Comparison of ENCODE assay signal across 28 cellular contexts in genomic region chr7:106121189-106121799, GRCh38.
"Had no signal": no experiment of that assay in that cellular context is flagged by ENCODE, and none has a peak within 500 bp of the region (broad histone marks: within the 10 kb centered on the region; RNA-seq: fewer than 3 reads in every experiment).

No MANE protein-coding gene starts in this region.

- H3K4me2 ChIP-seq: hepatocyte had no signal

- H3K79me2 ChIP-seq: hepatocyte had no signal

- H3K27ac Mint-ChIP-seq: nephron; progenitor cell of endocrine pancreas; stimulated activated naive CD8-positive, alpha-beta T cell treated with anti-CD3 and anti-CD28 coated beads, Interleukin-15, Interleukin-2, amounts not matched to agents 100 ng/mL and 50 ng/mL, for 24 hours had no signal

- H3K27ac ChIP-seq: dorsolateral prefrontal cortex, hepatocyte, pancreas, right lobe of liver, spleen, tibial artery, upper lobe of left lung, uterus had no signal

- H3K4me3 ChIP-seq: dorsolateral prefrontal cortex, gastroesophageal sphincter, hepatocyte, lung, pancreas, right lobe of liver, spleen, tibial artery, upper lobe of left lung, uterus had no signal

- H3K27me3 ChIP-seq: dorsolateral prefrontal cortex, gastroesophageal sphincter, hepatocyte, pancreas, right lobe of liver, spleen, tibial artery, upper lobe of left lung, uterus had no signal

- FAIRE-seq: endometrium, kidney, pancreas had no signal

- H3K9me3 ChIP-seq: gastroesophageal sphincter, pancreas, right lobe of liver, spleen, tibial artery, upper lobe of left lung, uterus had no signal

- H3K36me3 ChIP-seq: gastroesophageal sphincter, pancreas, right lobe of liver, spleen, tibial artery, upper lobe of left lung, uterus had no signal

- H3K27me3 Mint-ChIP-seq: naive B cell; progenitor cell of endocrine pancreas; stimulated activated memory B cell treated with anti-CD40 and anti-IgM and Interleukin-4, amounts not matched to agents 10 μg/mL and 1 μg/mL and 100 μg/mL, for 72 hours; stimulated activated naive CD8-positive, alpha-beta T cell treated with anti-CD3 and anti-CD28 coated beads, Interleukin-15, Interleukin-2, amounts not matched to agents 100 ng/mL and 50 ng/mL, for 24 hours had no signal

- H3K9me3 Mint-ChIP-seq: naive B cell; nephron; stimulated activated memory B cell treated with anti-CD40 and anti-IgM and Interleukin-4, amounts not matched to agents 10 μg/mL and 1 μg/mL and 100 μg/mL, for 72 hours; stimulated activated naive CD8-positive, alpha-beta T cell treated with anti-CD3 and anti-CD28 coated beads, Interleukin-15, Interleukin-2, amounts not matched to agents 100 ng/mL and 50 ng/mL, for 24 hours had no signal

- H3K4me3 Mint-ChIP-seq: naive B cell; nephron; stimulated activated memory B cell treated with anti-CD40 and anti-IgM and Interleukin-4, amounts not matched to agents 10 μg/mL and 1 μg/mL and 100 μg/mL, for 72 hours; stimulated activated naive CD8-positive, alpha-beta T cell treated with anti-CD3 and anti-CD28 coated beads, Interleukin-15, Interleukin-2, amounts not matched to agents 100 ng/mL and 50 ng/mL, for 24 hours had no signal

- DNase-seq: cortex of kidney; dorsolateral prefrontal cortex; effector memory CD4-positive, alpha-beta T cell; glutamatergic neuron; kidney; left cardiac atrium; left ventricle myocardium superior; mesendoderm; naive B cell; occipital lobe; pancreas; right lobe of liver; spleen; stimulated activated CD4-positive, alpha-beta T cell treated with anti-CD3 and anti-CD28 coated beads, Interleukin-15, amount 100 ng/mL, for 24 hours; stimulated activated CD4-positive, alpha-beta T cell treated with anti-CD3 and anti-CD28 coated beads, Interleukin-1b, Interleukin-23, amount 100 ng/mL, for 48 hours; stimulated activated CD4-positive, alpha-beta T cell treated with anti-CD3 and anti-CD28 coated beads, Interleukin-4, amount 100 ng/mL, for 24 hours; tibial artery; upper lobe of left lung; uterus had no signal

- H2AFZ ChIP-seq: hepatocyte had no signal

- H3K36me3 Mint-ChIP-seq: naive B cell; stimulated activated memory B cell treated with anti-CD40 and anti-IgM and Interleukin-4, amounts not matched to agents 10 μg/mL and 1 μg/mL and 100 μg/mL, for 72 hours had no signal

- H3K4me1 ChIP-seq: pancreas, right lobe of liver, tibial artery had no signal

- ATAC-seq: esophagus mucosa; gastroesophageal sphincter; left cardiac atrium; left ventricle myocardium superior; pancreas; right lobe of liver; stimulated activated memory B cell treated with anti-CD40 and anti-IgM and Interleukin-4, amounts not matched to agents 10 μg/mL and 1 μg/mL and 100 μg/mL, for 72 hours had no signal
